22 cellular contexts compared by ENCODE assay signal in the genomic region with DNA sequence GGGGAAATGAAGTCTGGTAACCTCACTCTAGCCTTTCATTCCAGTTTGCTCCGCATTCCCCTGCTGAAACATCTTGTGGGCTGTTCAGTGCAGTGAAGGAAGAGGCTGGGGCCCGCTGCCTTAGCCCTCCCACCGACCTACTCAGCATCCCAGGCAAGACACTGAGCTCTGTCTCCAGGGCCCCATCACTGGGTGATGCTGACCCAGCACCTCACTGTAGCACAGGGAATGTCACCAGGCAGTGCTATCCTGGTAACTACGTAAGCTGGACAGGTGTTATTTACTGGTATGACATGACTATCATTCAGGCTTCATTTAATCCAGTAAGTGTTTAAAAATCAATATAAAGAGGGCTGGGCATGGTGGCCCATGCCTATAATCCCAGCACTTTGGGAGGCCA.
"Had no signal": no experiment of that assay in that cellular context is flagged by ENCODE, and none has a peak within 500 bp of the region (broad histone marks: within the 10 kb centered on the region; RNA-seq: fewer than 3 reads in every experiment).

No MANE protein-coding gene starts in this region.

- ATAC-seq: effector memory CD8-positive, alpha-beta T cell; gastrocnemius medialis; naive thymus-derived CD4-positive, alpha-beta T cell; sciatic nerve had no signal

- H3K27me3 Mint-ChIP-seq: dendritic cell treated with granulocyte-macrophage colony-stimulating factor and Interleukin-4, amounts not matched to agents 40 ng/mL and 50 ng/mL, for 4 days; effector memory CD8-positive, alpha-beta T cell; naive thymus-derived CD4-positive, alpha-beta T cell had no signal

- DNase-seq: effector memory CD8-positive, alpha-beta T cell; gastrocnemius medialis; heart right ventricle; hypothalamus; kidney glomerular epithelial cell; mammary epithelial cell; naive thymus-derived CD4-positive, alpha-beta T cell; psoas muscle; retina; spleen; stimulated activated CD4-positive, alpha-beta T cell treated with anti-CD3 and anti-CD28 coated beads, Interleukin-15, amount 100 ng/mL, for 24 hours; stimulated activated CD4-positive, alpha-beta T cell treated with anti-CD3 and anti-CD28 coated beads, Interleukin-1b, Interleukin-23, amount 100 ng/mL, for 48 hours; stimulated activated CD4-positive, alpha-beta T cell treated with anti-CD3 and anti-CD28 coated beads, Interleukin-4, amount 100 ng/mL, for 24 hours; stimulated activated naive CD4-positive, alpha-beta T cell; tibial artery; upper lobe of right lung had no signal

- H3K4me3 ChIP-seq: esophagus muscularis mucosa, gastrocnemius medialis, heart right ventricle, psoas muscle, spleen, tibial artery, upper lobe of right lung, vagina had no signal

- H3K4me1 ChIP-seq: psoas muscle, tibial artery, upper lobe of right lung, vagina had no signal

- H3K27ac ChIP-seq: epithelial cell of prostate, esophagus muscularis mucosa, gastrocnemius medialis, neutrophil, psoas muscle, spleen, tibial artery, upper lobe of right lung, vagina had no signal

- H3K9me3 ChIP-seq: gastrocnemius medialis, neutrophil, vagina had no signal

- H3K9me3 Mint-ChIP-seq: dendritic cell treated with granulocyte-macrophage colony-stimulating factor and Interleukin-4, amounts not matched to agents 40 ng/mL and 50 ng/mL, for 4 days; effector memory CD8-positive, alpha-beta T cell had no signal

- H3K4me3 Mint-ChIP-seq: dendritic cell treated with granulocyte-macrophage colony-stimulating factor and Interleukin-4, amounts not matched to agents 40 ng/mL and 50 ng/mL, for 4 days; effector memory CD8-positive, alpha-beta T cell had no signal

- H3K27me3 ChIP-seq: esophagus muscularis mucosa, gastrocnemius medialis, heart right ventricle, neutrophil, spleen, tibial artery, upper lobe of right lung, vagina had no signal

- H3K27ac Mint-ChIP-seq: dendritic cell treated with granulocyte-macrophage colony-stimulating factor and Interleukin-4, amounts not matched to agents 40 ng/mL and 50 ng/mL, for 4 days had no signal
